1 cellular context compared by ENCODE assay signal in genomic region chr10:33335550-33335799, GRCh38.
TF ChIP-seq lines count a peak whose summit lies in the region.

No MANE protein-coding gene starts in this region.

TF ChIP-seq in GM23338, 12 proteins besides CTCF, POLR2A, EP300 and RAD21 (continued from another document):
- no peak for TF ChIP-seq CREB1 (CRISPR knock-in tag; IDR thresholded peaks at IDR 0.05; ENCODE audit: low read depth)
- TF ChIP-seq, protein P1, sequence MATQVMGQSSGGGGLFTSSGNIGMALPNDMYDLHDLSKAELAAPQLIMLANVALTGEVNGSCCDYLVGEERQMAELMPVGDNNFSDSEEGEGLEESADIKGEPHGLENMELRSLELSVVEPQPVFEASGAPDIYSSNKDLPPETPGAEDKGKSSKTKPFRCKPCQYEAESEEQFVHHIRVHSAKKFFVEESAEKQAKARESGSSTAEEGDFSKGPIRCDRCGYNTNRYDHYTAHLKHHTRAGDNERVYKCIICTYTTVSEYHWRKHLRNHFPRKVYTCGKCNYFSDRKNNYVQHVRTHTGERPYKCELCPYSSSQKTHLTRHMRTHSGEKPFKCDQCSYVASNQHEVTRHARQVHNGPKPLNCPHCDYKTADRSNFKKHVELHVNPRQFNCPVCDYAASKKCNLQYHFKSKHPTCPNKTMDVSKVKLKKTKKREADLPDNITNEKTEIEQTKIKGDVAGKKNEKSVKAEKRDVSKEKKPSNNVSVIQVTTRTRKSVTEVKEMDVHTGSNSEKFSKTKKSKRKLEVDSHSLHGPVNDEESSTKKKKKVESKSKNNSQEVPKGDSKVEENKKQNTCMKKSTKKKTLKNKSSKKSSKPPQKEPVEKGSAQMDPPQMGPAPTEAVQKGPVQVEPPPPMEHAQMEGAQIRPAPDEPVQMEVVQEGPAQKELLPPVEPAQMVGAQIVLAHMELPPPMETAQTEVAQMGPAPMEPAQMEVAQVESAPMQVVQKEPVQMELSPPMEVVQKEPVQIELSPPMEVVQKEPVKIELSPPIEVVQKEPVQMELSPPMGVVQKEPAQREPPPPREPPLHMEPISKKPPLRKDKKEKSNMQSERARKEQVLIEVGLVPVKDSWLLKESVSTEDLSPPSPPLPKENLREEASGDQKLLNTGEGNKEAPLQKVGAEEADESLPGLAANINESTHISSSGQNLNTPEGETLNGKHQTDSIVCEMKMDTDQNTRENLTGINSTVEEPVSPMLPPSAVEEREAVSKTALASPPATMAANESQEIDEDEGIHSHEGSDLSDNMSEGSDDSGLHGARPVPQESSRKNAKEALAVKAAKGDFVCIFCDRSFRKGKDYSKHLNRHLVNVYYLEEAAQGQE (IDR thresholded peaks at IDR 0.05; ENCODE audit: unreplicated experiment): no peak
